1 cellular context compared by ENCODE assay signal in the genomic region with DNA sequence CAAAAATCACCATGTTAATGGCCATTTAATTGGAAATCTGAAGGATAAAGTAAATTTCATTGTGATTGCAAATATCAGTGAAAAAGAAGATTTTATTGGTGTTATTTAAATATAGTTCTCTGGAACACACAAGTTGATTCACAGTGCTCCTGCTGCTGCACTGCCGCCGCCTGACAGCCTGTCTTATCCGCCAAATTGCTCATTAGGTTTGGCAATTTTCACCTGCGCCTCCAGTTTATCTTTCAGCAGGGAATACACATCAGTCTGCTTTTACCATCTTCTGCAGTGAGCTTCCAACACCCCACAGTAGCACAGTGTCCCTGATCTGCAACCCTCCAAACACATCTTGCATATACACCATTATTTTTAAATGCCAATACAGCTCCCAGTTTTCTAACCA.
TF ChIP-seq lines count a peak whose summit lies in the region.

No MANE protein-coding gene starts in this region.

TF ChIP-seq in H1, 55 proteins besides CTCF, POLR2A, EP300 and RAD21:
- TF ChIP-seq TAF1 (IDR thresholded peaks at IDR 0.05; ENCODE audit: low read depth, low read length), result no peak
- TF ChIP-seq, protein P1, sequence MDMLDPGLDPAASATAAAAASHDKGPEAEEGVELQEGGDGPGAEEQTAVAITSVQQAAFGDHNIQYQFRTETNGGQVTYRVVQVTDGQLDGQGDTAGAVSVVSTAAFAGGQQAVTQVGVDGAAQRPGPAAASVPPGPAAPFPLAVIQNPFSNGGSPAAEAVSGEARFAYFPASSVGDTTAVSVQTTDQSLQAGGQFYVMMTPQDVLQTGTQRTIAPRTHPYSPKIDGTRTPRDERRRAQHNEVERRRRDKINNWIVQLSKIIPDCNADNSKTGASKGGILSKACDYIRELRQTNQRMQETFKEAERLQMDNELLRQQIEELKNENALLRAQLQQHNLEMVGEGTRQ (IDR thresholded peaks at IDR 0.05; ENCODE audit: low read length), result no peak
- TF ChIP-seq JUN (IDR thresholded peaks at IDR 0.05; ENCODE audit: low read depth, low read length), result no peak
- TF ChIP-seq, protein P2, sequence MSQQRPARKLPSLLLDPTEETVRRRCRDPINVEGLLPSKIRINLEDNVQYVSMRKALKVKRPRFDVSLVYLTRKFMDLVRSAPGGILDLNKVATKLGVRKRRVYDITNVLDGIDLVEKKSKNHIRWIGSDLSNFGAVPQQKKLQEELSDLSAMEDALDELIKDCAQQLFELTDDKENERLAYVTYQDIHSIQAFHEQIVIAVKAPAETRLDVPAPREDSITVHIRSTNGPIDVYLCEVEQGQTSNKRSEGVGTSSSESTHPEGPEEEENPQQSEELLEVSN (IDR thresholded peaks at IDR 0.05), result no peak
- TF ChIP-seq CBX8 (IDR thresholded peaks at IDR 0.05; ENCODE audit: borderline replicate concordance, low read depth, low read length), result no peak
- TF ChIP-seq RXRA (IDR thresholded peaks at IDR 0.05; ENCODE audit: insufficient read depth, low read depth, low read length), result no peak
- no peak for TF ChIP-seq NRF1 (IDR thresholded peaks at IDR 0.05; ENCODE audit: low read depth, low read length)
- no peak for TF ChIP-seq CHD2 (IDR thresholded peaks at IDR 0.05; ENCODE audit: low read length)
- TF ChIP-seq CTBP2 (IDR thresholded peaks at IDR 0.05; ENCODE audit: borderline replicate concordance, insufficient read depth, insufficient read length, low read length), result no peak
- no peak for TF ChIP-seq SP4 (IDR thresholded peaks at IDR 0.05; ENCODE audit: low read length)
- no peak for TF ChIP-seq TEAD4 (IDR thresholded peaks at IDR 0.05; ENCODE audit: low read depth, low read length)
- no peak for TF ChIP-seq SIRT6 (IDR thresholded peaks at IDR 0.05; ENCODE audit: low read length)
- TF ChIP-seq SAP30 (IDR thresholded peaks at IDR 0.05; ENCODE audit: insufficient read depth, insufficient replicate concordance, low read length), result no peak
- TF ChIP-seq BRCA1 (IDR thresholded peaks at IDR 0.05; ENCODE audit: low read depth, low read length), result no peak
- TF ChIP-seq CHD1 (IDR thresholded peaks at IDR 0.05; ENCODE audit: low read depth, low read length), result no peak
